In the genomic region with DNA sequence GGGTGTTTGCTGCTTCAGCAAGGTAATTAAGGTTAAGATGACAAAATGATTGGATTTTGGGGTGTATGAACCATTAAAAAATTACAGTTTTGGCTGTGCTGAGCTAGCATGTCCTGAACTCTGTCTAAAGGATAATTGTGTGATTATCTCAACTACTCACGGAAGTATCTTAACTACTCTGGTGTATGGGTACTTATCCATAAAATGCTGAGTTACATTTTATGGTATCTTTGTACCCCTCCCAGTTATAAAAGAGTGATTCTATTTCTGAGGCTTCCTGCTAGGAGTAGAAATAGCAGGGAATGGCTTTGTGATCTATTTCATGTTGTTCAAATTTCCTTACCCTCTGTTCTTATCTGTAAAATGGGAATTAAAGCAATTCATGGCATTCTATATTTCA, we compare ENCODE assay signal across 10 cellular contexts. TPM values are rescaled to one million over a fixed set of nuclear protein-coding genes. Genes with fewer than 3 reads are reported as not detected.
"Had no signal": no experiment of that assay in that cellular context is flagged by ENCODE, and none has a peak within 500 bp of the region (broad histone marks: within the 10 kb centered on the region; RNA-seq: fewer than 3 reads in every experiment).

No MANE protein-coding gene starts in this region.

- DNase-seq: GM23248, GOT3, H9, Karpas-422, KBM-7 had no signal

- ATAC-seq: HCT116, HepG2 had no signal

- H3K27ac ChIP-seq: GM23248, HL-60, KMS-11 had no signal

- H3K9ac ChIP-seq: GM23248, KMS-11 had no signal

- H3K4me3 ChIP-seq: GM23248 had no signal

RNA-seq across cellular contexts. Expression of a gene that starts 22.6 kb away (rescaled TPM):
- total RNA-seq: GM23248 had no signal

RNA-seq across cellular contexts. Expression of a gene that starts 56.4 kb away (rescaled TPM):
- total RNA-seq: GM23248, H9, HepG2, HT1080 had no signal
